8 cellular contexts compared by ENCODE assay signal in the genomic region with DNA sequence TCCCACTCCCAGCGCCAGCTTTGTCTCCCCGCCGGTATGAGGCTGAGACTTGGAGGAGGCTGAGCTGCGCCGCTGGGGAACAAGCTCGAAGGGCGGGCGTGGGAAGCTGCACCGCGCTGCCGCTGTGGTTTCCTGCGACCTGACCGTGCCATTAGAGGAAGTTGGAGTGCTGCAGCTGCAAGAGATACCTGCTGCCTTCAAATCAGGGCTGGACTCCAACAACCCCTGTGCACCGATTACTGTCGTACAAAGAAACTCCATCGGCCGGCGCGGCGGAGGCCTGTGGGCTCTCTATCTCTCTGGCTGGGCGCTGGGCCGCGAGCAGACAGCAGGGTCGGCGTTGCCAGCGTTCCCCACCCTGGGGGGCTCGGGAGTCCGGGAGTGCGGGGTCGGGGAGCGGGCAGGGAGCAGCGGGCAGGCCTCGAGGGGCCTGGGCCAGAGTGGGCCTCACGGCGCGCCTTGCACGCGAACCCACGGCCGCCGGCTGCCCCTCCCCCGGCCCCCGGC. TPM values are rescaled to one million over a fixed set of nuclear protein-coding genes. Genes with fewer than 3 reads are reported as not detected.
A peak's percentile ranks its signal among the peaks of the same experiment; 100 is the strongest.
DNase-seq lines count a peak whose midpoint lies in the region; ATAC-seq and TF ChIP-seq lines count a peak whose summit lies in the region.

No MANE protein-coding gene starts in this region.

- peaks cover 28% of the 10 kb centered on the region for H3F3A ChIP-seq in SK-N-SH (replicated peaks; ENCODE audit: insufficient read depth)

- POLR2A ChIA-PET in SK-N-SH (lab: Yijun Ruan, JAX): interaction anchor here (0.6 to 1.4 kb wide), 3 partner anchors 57 to 219 kb away, joined by 3 to 6 read pairs (median 3); a partner anchor contains a TSS

- H3K9ac ChIP-seq in Karpas-422 (ENCODE audit: low read length) (peak overlapping the region; percentile 96), SK-N-SH (peak overlapping the region; percentile 89)

- H3K9me2 ChIP-seq in Karpas-422 (replicated peaks; ENCODE audit: insufficient read depth, low read length) (no peaks in the 10 kb centered on the region), SK-N-SH (no peaks in the 10 kb centered on the region)

- H3K9me3 Mint-ChIP-seq in activated naive CD8-positive, alpha-beta T cell (ENCODE audit: low read depth): no peaks in the 10 kb centered on the region

- H3K36me3 ChIP-seq in Karpas-422 (ENCODE audit: insufficient read depth, low read length) (peaks cover 5% of the 10 kb centered on the region; the same call in 1 of the 2 replicates), SK-N-SH (replicated peaks in 1 of 2; ENCODE audit: control insufficient read depth in 1 of 2, insufficient read depth in 2 of 2, low read length in 1 of 2) (peaks cover 3 to 8% of the 10 kb centered on the region in 2 experiments), cardiac muscle cell (no peaks in the 10 kb centered on the region)

- no peak for TF ChIP-seq EP300 in SK-N-SH (IDR thresholded peaks at IDR 0.05; ENCODE audit: borderline replicate concordance in 1 of 2, low read depth in 1 of 2, low read length in 1 of 2)

- peak overlapping the region; percentile 86 for H3K4me3 Mint-ChIP-seq in activated naive CD8-positive, alpha-beta T cell

- peak; percentile 54 for ATAC-seq in GM21786 (IDR thresholded peaks at IDR 0.05; ENCODE audit: unreplicated experiment)

- H3K9me3 ChIP-seq in Karpas-422 (ENCODE audit: low read length) (no peaks in the 10 kb centered on the region), SK-N-SH (no peaks in the 10 kb centered on the region), cardiac muscle cell (ENCODE audit: low read depth) (no peaks in the 10 kb centered on the region)

- H3K27me3 ChIP-seq in Karpas-422 (ENCODE audit: low read length) (no peaks in the 10 kb centered on the region), SK-N-SH (ENCODE audit: insufficient read depth) (no peaks in the 10 kb centered on the region), cardiac muscle cell (no peaks in the 10 kb centered on the region)

- H2AFZ ChIP-seq in Karpas-422 (ENCODE audit: low read length) (peak overlapping the region; percentile 68; the same call in 1 of the 2 replicates), SK-N-SH (ENCODE audit: low read depth) (peak overlapping the region; percentile 79)

- peaks cover 28% of the 10 kb centered on the region for H3K4me1 ChIP-seq in Karpas-422 (ENCODE audit: low read length)
- H3K4me1 ChIP-seq in SK-N-SH (ENCODE audit: control insufficient read depth in 1 of 2, insufficient read depth in 2 of 2, low read depth in 1 of 2, low read length in 1 of 2): peaks cover 9 to 10% of the 10 kb centered on the region in 2 experiments; a peak in 3 of 4 replicates
- no peaks in the 10 kb centered on the region for H3K4me1 ChIP-seq in cardiac muscle cell (ENCODE audit: low read depth)

- H3K36me3 Mint-ChIP-seq in activated naive CD8-positive, alpha-beta T cell: no peaks in the 10 kb centered on the region

- no peak for TF ChIP-seq RAD21 in SK-N-SH (IDR thresholded peaks at IDR 0.05; ENCODE audit: low read length)

- peaks cover 35% of the 10 kb centered on the region for H3K4me1 Mint-ChIP-seq in activated naive CD8-positive, alpha-beta T cell (ENCODE audit: low read depth)

- H3K27ac ChIP-seq in Karpas-422 (ENCODE audit: low read length) (peak overlapping the region; percentile 93), SK-N-SH (ENCODE audit: low read depth in 2 of 2, low read length in 1 of 2) (peak overlapping the region; percentile 93 to 98), cardiac muscle cell (peak overlapping the region; percentile 97)

- H3K4me3 ChIP-seq in Karpas-422 (ENCODE audit: low read length): peak overlapping the region; percentile 73
- H3K4me3 ChIP-seq in SK-N-SH (ENCODE audit: low read depth in 2 of 2, low read length in 1 of 2): peak overlapping the region; percentile 67 to 96
- peak overlapping the region; percentile 41 for H3K4me3 ChIP-seq in cardiac muscle cell

- TF ChIP-seq CTCF in SK-N-SH (IDR thresholded peaks at IDR 0.05): 0 out of 2 replicates have a peak, but pooled peaks have one; percentile 6
- TF ChIP-seq CTCF in cardiac muscle cell (IDR thresholded peaks at IDR 0.05; ENCODE audit: low read depth, low read length): no peak

- peaks cover 4% of the 10 kb centered on the region; the same call in 1 of the 2 replicates for H4K20me1 ChIP-seq in Karpas-422 (ENCODE audit: insufficient read depth, low read depth, low read length)
- peaks cover 25% of the 10 kb centered on the region for H4K20me1 ChIP-seq in SK-N-SH (ENCODE audit: insufficient read depth)

- 0% methylated on average over 3 of the region's 43 CpGs for WGBS in SK-N-SH (ENCODE audit: low lambda C conversion rate)

- intact Hi-C loops in posterior vena cava (cut with DNase I): no loop called here

- no peaks in the 10 kb centered on the region for H3K27me3 Mint-ChIP-seq in activated naive CD8-positive, alpha-beta T cell

- H3K4me2 ChIP-seq in Karpas-422 (ENCODE audit: low read depth, low read length, poor library complexity, severe bottlenecking) (peak overlapping the region; percentile 88), SK-N-SH (peak overlapping the region; percentile 97)

- H3K79me2 ChIP-seq in Karpas-422 (ENCODE audit: low read length) (peaks cover 39% of the 10 kb centered on the region), SK-N-SH (ENCODE audit: insufficient read depth) (peaks cover 39% of the 10 kb centered on the region)

- CTCF ChIA-PET in SK-N-SH (lab: Yijun Ruan, JAX): interaction anchor here (1.0 to 1.6 kb wide), 4 partner anchors 11 to 202 kb away, joined by 3 to 4 read pairs (median 3); no protein-coding TSS in a partner anchor

- peak overlapping the region; percentile 92 for H3K27ac Mint-ChIP-seq in activated naive CD8-positive, alpha-beta T cell

- DNase-seq in ELR (ENCODE audit: low read depth) (peak; percentile 82), Karpas-422 (peak; percentile 93), SK-N-SH (no peak), cardiac muscle cell (ENCODE audit: low read depth in 1 of 2, low spot score in 1 of 2) (peak; percentile 73 to 82), posterior vena cava (ENCODE audit: low spot score) (peak; percentile 92), ureter (ENCODE audit: low spot score) (peak; percentile 75)

TF ChIP-seq in SK-N-SH, 30 proteins besides CTCF, POLR2A, EP300 and RAD21:
- TF ChIP-seq POLR2AphosphoS5 (IDR thresholded peaks at IDR 0.05; ENCODE audit: low read depth, low read length): 0 out of 2 replicates have a peak, but pooled peaks have one; percentile 7
- TF ChIP-seq MXI1 (IDR thresholded peaks at IDR 0.05; ENCODE audit: low read depth, low read length): 0 out of 2 replicates have a peak, but pooled peaks have one; percentile 42
- 0 out of 2 replicates have a peak, but pooled peaks have one; percentile 2 for TF ChIP-seq TCF12 (IDR thresholded peaks at IDR 0.05)
- 0 out of 2 replicates have a peak, but pooled peaks have one; percentile 44 for TF ChIP-seq TAF1 (IDR thresholded peaks at IDR 0.05; ENCODE audit: borderline replicate concordance, low read depth, low read length)
- no peak for TF ChIP-seq NRF1 (IDR thresholded peaks at IDR 0.05; ENCODE audit: low read depth, low read length)
- TF ChIP-seq ELF1 (IDR thresholded peaks at IDR 0.05): 0 out of 2 replicates have a peak, but pooled peaks have one; percentile 9
- 0 out of 2 replicates have a peak, but pooled peaks have one; percentile 0 for TF ChIP-seq SMC3 (IDR thresholded peaks at IDR 0.05; ENCODE audit: low read depth, low read length)
- TF ChIP-seq, protein P1, sequence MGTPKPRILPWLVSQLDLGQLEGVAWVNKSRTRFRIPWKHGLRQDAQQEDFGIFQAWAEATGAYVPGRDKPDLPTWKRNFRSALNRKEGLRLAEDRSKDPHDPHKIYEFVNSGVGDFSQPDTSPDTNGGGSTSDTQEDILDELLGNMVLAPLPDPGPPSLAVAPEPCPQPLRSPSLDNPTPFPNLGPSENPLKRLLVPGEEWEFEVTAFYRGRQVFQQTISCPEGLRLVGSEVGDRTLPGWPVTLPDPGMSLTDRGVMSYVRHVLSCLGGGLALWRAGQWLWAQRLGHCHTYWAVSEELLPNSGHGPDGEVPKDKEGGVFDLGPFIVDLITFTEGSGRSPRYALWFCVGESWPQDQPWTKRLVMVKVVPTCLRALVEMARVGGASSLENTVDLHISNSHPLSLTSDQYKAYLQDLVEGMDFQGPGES (IDR thresholded peaks at IDR 0.05; ENCODE audit: low read depth, low read length): no peak

RNA-seq across cellular contexts. Expression of a gene that starts 1.2 kb away (rescaled TPM):
- 173 and 203 TPM in 2 replicates for total RNA-seq in Karpas-422 (2014; rRNA removed; shearing (Covaris generic); ENCODE audit: low replicate concordance)
- polyA plus RNA-seq in SK-N-SH (2012; rRNA removed): 10.3 and 14.0 TPM in 2 replicates
- 16.0 and 18.2 TPM in 2 replicates for polyA plus RNA-seq in SK-N-SH (2012; cell fraction: cytosol; rRNA removed)
- 8.0 and 21.9 TPM in 2 replicates for polyA plus RNA-seq in SK-N-SH (2012; cell fraction: nucleus; rRNA removed)
- 28.9 and 35.1 TPM in 2 replicates for total RNA-seq in cardiac muscle cell
- 22.3 and 35.2 TPM in 2 replicates for polyA plus RNA-seq in cardiac muscle cell
- total RNA-seq in posterior vena cava: 10 to 100 TPM; 60.3 to 69.5 TPM
- total RNA-seq in ureter: 101 TPM
